9 cellular contexts compared by ENCODE assay signal in genomic region chr20:63639093-63639860, GRCh38. TPM values are rescaled to one million over a fixed set of nuclear protein-coding genes. Genes with fewer than 3 reads are reported as not detected.
DNase-seq lines count a peak whose midpoint lies in the region; TF ChIP-seq lines count a peak whose summit lies in the region.
"Had no signal": no experiment of that assay in that cellular context is flagged by ENCODE, and none has a peak within 500 bp of the region (broad histone marks: within the 10 kb centered on the region; RNA-seq: fewer than 3 reads in every experiment).

No MANE protein-coding gene starts in this region.

- H3K27ac ChIP-seq in esophagus squamous epithelium, result peak overlapping the region; percentile 43 to 75 (median 62)

- TF ChIP-seq POLR2A in GM19193 (IDR thresholded peaks at IDR 0.05; ENCODE audit: extremely low read depth, insufficient read depth, insufficient read length), result peak; percentile 49
- TF ChIP-seq POLR2A in esophagus squamous epithelium (IDR thresholded peaks at IDR 0.05), result peak in 1 of 4 donors; percentile 63

- DNase-seq in activated CD4-positive, alpha-beta T cell treated with anti-CD3 and anti-CD28 coated beads, Interleukin-2, amount 50 U/mL, for 48 hours, result peak; percentile 71 to 78
- DNase-seq in esophagus squamous epithelium (lab: John Stamatoyannopoulos, UW), result no peak
- DNase-seq in stimulated activated CD8-positive, alpha-beta memory T cell treated with anti-CD3 and anti-CD28 coated beads, Interleukin-12 subunit alpha, Interleukin-12 subunit beta, amount 100 ng/mL, for 4 hours (ENCODE audit: low read depth), result peak; percentile 48
- no peak for DNase-seq in DMS114 treated with DMSO at 0.1 percent for 48 hours (lab: John Stamatoyannopoulos, UW; ENCODE audit: unreplicated experiment)
- no peak for DNase-seq in NCI-H1694 treated with DMSO at 0.1 percent for 48 hours (lab: John Stamatoyannopoulos, UW)
- DNase-seq in SKM-1 (lab: John Stamatoyannopoulos, UW; ENCODE audit: unreplicated experiment), result no peak
- DNase-seq in middle frontal gyrus (ENCODE audit: extremely low spot score, low spot score), result no peak
- DNase-seq: PC-3 had no signal

- H3K36me3 ChIP-seq in esophagus squamous epithelium, result no peaks in the 10 kb centered on the region

- H3K4me3 ChIP-seq in esophagus squamous epithelium, result peak overlapping the region in 2 of 4 donors; percentile 54 to 66

- H3K27me3 ChIP-seq in esophagus squamous epithelium, result no peaks in the 10 kb centered on the region

- intact Hi-C loops in esophagus squamous epithelium (cut with DNase I), result no loop called here

- H3K4me1 ChIP-seq in esophagus squamous epithelium, result peaks cover 11 to 38% (median 17%) of the 10 kb centered on the region in 3 donors

- WGBS in esophagus squamous epithelium, 2 donors, result 38 to 60% methylated on average over 4 to 10 of the region's 15 CpGs

- no peaks in the 10 kb centered on the region for H3K9me3 ChIP-seq in esophagus squamous epithelium

- no peak for TF ChIP-seq CTCF in esophagus squamous epithelium (IDR thresholded peaks at IDR 0.05)

RNA-seq across cellular contexts. Expression of gene GMEB2, which starts 12.4 kb away (rescaled TPM):
- 10 to 100 TPM in 3 of 4 donors, 1 to 10 TPM in 1; 7.2 to 12.0 (median 11.0) TPM for total RNA-seq in esophagus squamous epithelium

RNA-seq across cellular contexts. Expression of gene STMN3, which starts 13.9 kb away (rescaled TPM):
- 1 to 10 TPM; 1.9 to 8.4 (median 4.5) TPM for total RNA-seq in esophagus squamous epithelium

RNA-seq across cellular contexts. Expression of gene RTEL1, which starts 18.8 kb away (rescaled TPM):
- 10 to 100 TPM in 2 of 4 donors, 1 to 10 TPM in 2; 6.4 to 22.7 (median 12.8) TPM for total RNA-seq in esophagus squamous epithelium

RNA-seq across cellular contexts. Expression of gene TNFRSF6B, which starts 57.2 kb away (rescaled TPM):
- 10 to 100 TPM in 3 of 4 donors, 1 to 10 TPM in 1; 2.5 to 15.2 (median 10.6) TPM for total RNA-seq in esophagus squamous epithelium

Comparison
In these comparisons a context has a peak if more than half of its experiments do, and no peak if none do; other contexts are left out.
1. DNase-seq: peak in activated CD4-positive, alpha-beta T cell treated with anti-CD3 and anti-CD28 coated beads, Interleukin-2, amount 50 U/mL, for 48 hours (2 of 2) and stimulated activated CD8-positive, alpha-beta memory T cell treated with anti-CD3 and anti-CD28 coated beads, Interleukin-12 subunit alpha, Interleukin-12 subunit beta, amount 100 ng/mL, for 4 hours (single experiment); none in esophagus squamous epithelium (single experiment), DMS114 treated with DMSO at 0.1 percent for 48 hours (single experiment), NCI-H1694 treated with DMSO at 0.1 percent for 48 hours (single experiment), SKM-1 (single experiment) and middle frontal gyrus (single experiment).